ENCODE assay signal across 14 cellular contexts in the genomic region with DNA sequence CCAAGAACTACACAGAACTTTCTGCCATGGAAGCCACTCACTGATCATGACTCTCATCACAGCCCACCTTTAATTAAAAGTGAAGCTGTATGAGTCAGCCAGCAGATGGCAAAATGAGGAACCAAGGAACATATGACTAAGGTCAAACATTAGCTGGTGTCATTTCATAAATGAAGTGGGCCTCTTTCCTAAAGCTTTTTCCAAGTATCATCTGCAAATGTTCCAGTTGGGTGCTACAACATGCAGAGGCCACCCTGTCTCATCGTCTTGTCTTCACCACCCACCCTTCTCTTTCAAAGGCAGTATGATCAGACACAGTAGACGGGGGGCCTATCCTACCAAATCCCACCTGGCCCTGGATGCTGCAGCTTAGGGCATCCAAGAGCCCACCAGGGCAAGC. TPM values are rescaled to one million over a fixed set of nuclear protein-coding genes. Genes with fewer than 3 reads are reported as not detected.
DNase-seq lines count a peak whose midpoint lies in the region; ATAC-seq lines count a peak whose summit lies in the region.
"Had no signal": no experiment of that assay in that cellular context is flagged by ENCODE, and none has a peak within 500 bp of the region (broad histone marks: within the 10 kb centered on the region; RNA-seq: fewer than 3 reads in every experiment).

No MANE protein-coding gene starts in this region.

- H2AFZ ChIP-seq in mesenchymal stem cell (ENCODE audit: low read depth, low read length), result no peak overlapping the region

- WGBS in mesenchymal stem cell, result 96% methylated on average over 2 of the region's 2 CpGs

- no peak overlapping the region for H2BK15ac ChIP-seq in mesenchymal stem cell (ENCODE audit: low read depth, poor library complexity, severe bottlenecking)

- H3K23ac ChIP-seq in mesenchymal stem cell (ENCODE audit: low read length in 2 of 2), result no peak overlapping the region

- no peak overlapping the region for H3K4me3 Mint-ChIP-seq in naive B cell
- H3K4me3 Mint-ChIP-seq: brain, neural crest cell had no signal

- H3K79me1 ChIP-seq in mesenchymal stem cell (replicated peaks; ENCODE audit: low read length, poor library complexity, severe bottlenecking), result peaks cover 1% of the 10 kb centered on the region

- H4K8ac ChIP-seq in mesenchymal stem cell (ENCODE audit: low read length), result no peak overlapping the region

- no peaks in the 10 kb centered on the region for H3K9me3 Mint-ChIP-seq in naive B cell
- H3K9me3 Mint-ChIP-seq: neural crest cell had no signal

- no peak overlapping the region for H2BK5ac ChIP-seq in mesenchymal stem cell (ENCODE audit: low read depth, low read length, poor library complexity, severe bottlenecking)

- no peak overlapping the region for H3K27ac Mint-ChIP-seq in naive B cell

- no peaks in the 10 kb centered on the region for H3K4me1 ChIP-seq in mesenchymal stem cell (ENCODE audit: control insufficient read depth, insufficient read depth, low read depth, low read length)
- H3K4me1 ChIP-seq: A549 had no signal

- DNase-seq in SKM-1 treated with dmso at 0.1 percent for 144 hours (lab: John Stamatoyannopoulos, UW; ENCODE audit: unreplicated experiment) (peak; percentile 13), SKM-1 (lab: John Stamatoyannopoulos, UW; ENCODE audit: unreplicated experiment) (no peak), Kasumi-1 (lab: John Stamatoyannopoulos, UW) (peak; percentile 16 to 61), naive B cell (peak; percentile 19), DMS114 treated with DMSO at 0.1 percent for 48 hours (lab: John Stamatoyannopoulos, UW; ENCODE audit: unreplicated experiment) (no peak), foreskin melanocyte (no peak), mesenchymal stem cell (no peak)
- DNase-seq: heart right ventricle, NCI-H748 treated with DMSO at 0.1 percent for 48 hours had no signal

- ATAC-seq in HG02588 (IDR thresholded peaks at IDR 0.05; ENCODE audit: unreplicated experiment) (peak; percentile 66), naive B cell (ENCODE audit: low read depth in 2 of 2) (peak; percentile 70 to 73)
- ATAC-seq: A549, heart right ventricle had no signal

- peaks cover 0 to 3% of the 10 kb centered on the region in 2 experiments for H3K27me3 ChIP-seq in mesenchymal stem cell (ENCODE audit: control insufficient read depth in 1 of 2, insufficient read depth in 1 of 2, low read length in 2 of 2)

- no peak overlapping the region for H2AK5ac ChIP-seq in mesenchymal stem cell (ENCODE audit: low read length, severe bottlenecking)

- H3K4me2 ChIP-seq in mesenchymal stem cell (ENCODE audit: low read length, poor library complexity, severe bottlenecking), result no peak overlapping the region
- H3K4me2 ChIP-seq: A549 had no signal

- H3K9me3 ChIP-seq in mesenchymal stem cell (ENCODE audit: control insufficient read depth, low read length), result no peaks in the 10 kb centered on the region
- H3K9me3 ChIP-seq: A549, heart right ventricle had no signal

- no peak overlapping the region for H3K14ac ChIP-seq in mesenchymal stem cell (ENCODE audit: low read length in 2 of 2)

- no peak overlapping the region for H3K9ac ChIP-seq in mesenchymal stem cell (ENCODE audit: low read length)

- no peak overlapping the region for H3K4me3 ChIP-seq in mesenchymal stem cell (ENCODE audit: insufficient read depth in 1 of 2, low read depth in 1 of 2, low read length in 2 of 2)
- H3K4me3 ChIP-seq: A549, heart right ventricle had no signal

- H2BK12ac ChIP-seq in mesenchymal stem cell (ENCODE audit: low read length in 2 of 2), result no peak overlapping the region

- H2BK120ac ChIP-seq in mesenchymal stem cell (ENCODE audit: low read depth, low read length), result no peak overlapping the region

- H3K4ac ChIP-seq in mesenchymal stem cell (ENCODE audit: low read depth in 1 of 2, low read length in 2 of 2), result no peak overlapping the region

- no peak overlapping the region for H3K27ac ChIP-seq in mesenchymal stem cell (ENCODE audit: low read length, poor library complexity, severe bottlenecking)
- H3K27ac ChIP-seq: A549, heart right ventricle, VCaP had no signal

- no peaks in the 10 kb centered on the region for H3K27me3 Mint-ChIP-seq in naive B cell

- H3K18ac ChIP-seq in mesenchymal stem cell (ENCODE audit: low read depth in 1 of 2, low read length in 2 of 2), result no peak overlapping the region

- H4K91ac ChIP-seq in mesenchymal stem cell (ENCODE audit: low read length), result no peak overlapping the region

- peaks cover 9 to 20% of the 10 kb centered on the region in 2 experiments for H3K36me3 ChIP-seq in mesenchymal stem cell (ENCODE audit: control insufficient read depth in 1 of 2, insufficient read depth in 2 of 2, low read depth in 1 of 2, low read length in 2 of 2)

- peaks cover 0 to 12% of the 10 kb centered on the region in 2 donors for H3K36me3 Mint-ChIP-seq in naive B cell

- peaks cover 5 to 14% (median 5%) of the 10 kb centered on the region in 3 donors for H3K4me1 Mint-ChIP-seq in naive B cell

RNA-seq across cellular contexts. Expression of a gene that starts 9.2 kb away (rescaled TPM):
- 10 to 100 TPM; 10.6 to 27.8 (median 23.2) TPM for polyA plus RNA-seq in naive B cell (ENCODE audit: low read depth in 6 of 6)
- polyA plus RNA-seq in mesenchymal stem cell (2013, experiment 1 of 2), result 9.4 TPM
- polyA plus RNA-seq in mesenchymal stem cell (2013, experiment 2 of 2), result 8.4 TPM

RNA-seq across cellular contexts. Expression of a gene that starts 18.1 kb away (rescaled TPM):
- not detected for polyA plus RNA-seq in naive B cell (ENCODE audit: low read depth in 6 of 6)
- polyA plus RNA-seq in mesenchymal stem cell (2013, experiment 1 of 2), result not detected
- not detected for polyA plus RNA-seq in mesenchymal stem cell (2013, experiment 2 of 2)
- polyA plus RNA-seq: A549 had no signal

RNA-seq across cellular contexts. Expression of a gene that starts 26.5 kb away (rescaled TPM):
- polyA plus RNA-seq in naive B cell (ENCODE audit: low read depth in 6 of 6), result 100 to 1,000 TPM in 1 of 6 donors, 10 to 100 TPM in 5; 71.1 to 106 (median 77.5) TPM
- polyA plus RNA-seq in mesenchymal stem cell (2013, experiment 1 of 2), result 65.0 TPM
- polyA plus RNA-seq in mesenchymal stem cell (2013, experiment 2 of 2), result 67.1 TPM

RNA-seq across cellular contexts. Expression of a gene that starts 55.7 kb away (rescaled TPM):
- polyA plus RNA-seq in naive B cell (ENCODE audit: low read depth in 6 of 6), result not detected
- polyA plus RNA-seq in mesenchymal stem cell (2013, experiment 1 of 2), result not detected
- not detected for polyA plus RNA-seq in mesenchymal stem cell (2013, experiment 2 of 2)
- polyA plus RNA-seq: heart right ventricle had no signal

Comparison
In these comparisons a context has a peak if more than half of its experiments do, and no peak if none do; other contexts are left out.
1. DNase-seq: peak in SKM-1 treated with dmso at 0.1 percent for 144 hours (single experiment), Kasumi-1 (2 of 2) and naive B cell (single experiment); none in SKM-1 (single experiment), DMS114 treated with DMSO at 0.1 percent for 48 hours (single experiment), foreskin melanocyte (single experiment) and mesenchymal stem cell (single experiment).